8 cellular contexts compared by ENCODE assay signal in genomic region chr1:181134543-181135461, GRCh38. TPM values are rescaled to one million over a fixed set of nuclear protein-coding genes. Genes with fewer than 3 reads are reported as not detected.
DNase-seq lines count a peak whose midpoint lies in the region; ATAC-seq and TF ChIP-seq lines count a peak whose summit lies in the region.

No MANE protein-coding gene starts in this region.

- H3K4me3 ChIP-seq in CD8-positive, alpha-beta memory T cell (ENCODE audit: low read length) = no peak overlapping the region
- H3K4me3 ChIP-seq in Panc1 (ENCODE audit: low read depth in 2 of 2, low read length in 2 of 2) (no peak overlapping the region), breast epithelium (peak overlapping the region in 2 of 3 donors; percentile 16 to 47), upper lobe of right lung (peak overlapping the region; percentile 12)

- H3K27ac Mint-ChIP-seq in CD8-positive, alpha-beta memory T cell = peak overlapping the region; percentile 5 to 85 (median 54)

- DNase-seq in CD8-positive, alpha-beta memory T cell = no peak
- DNase-seq in Panc1 (ENCODE audit: low read depth, low spot score) (no peak), breast epithelium (ENCODE audit: low spot score in 2 of 2) (peak; percentile 65 to 86), medulla oblongata (ENCODE audit: extremely low spot score) (peak; percentile 40), upper lobe of right lung (peak; percentile 84), hepatic stellate cell (ENCODE audit: low spot score) (no peak)

- no peaks in the 10 kb centered on the region for H3K9me3 Mint-ChIP-seq in CD8-positive, alpha-beta memory T cell

- TF ChIP-seq POLR2A in breast epithelium (IDR thresholded peaks at IDR 0.05) = no peak

- no TSS peak for BruUV-seq in Panc1 (replicated peaks; lab: Mats Ljungman, UMichigan)

- CTCF ChIA-PET in CD8-positive, alpha-beta memory T cell (lab: Charles Lee) = interaction anchor here (0.8 to 2.3 kb wide), 3 partner anchors 9 to 29 kb away, joined by 3 to 9 read pairs (median 5); no protein-coding TSS in a partner anchor
- CTCF ChIA-PET in Panc1 (lab: Charles Lee) = interaction anchor here (0.6 to 1.3 kb wide), 5 partner anchors 26 to 214 kb away, joined by 3 to 5 read pairs (median 3); no protein-coding TSS in a partner anchor

- no peak for TF ChIP-seq CTCF in Panc1 (IDR thresholded peaks at IDR 0.05)
- no peak for TF ChIP-seq CTCF in breast epithelium (IDR thresholded peaks at IDR 0.05)
- TF ChIP-seq CTCF in upper lobe of right lung (IDR thresholded peaks at IDR 0.05) = no peak

- intact Hi-C loops in Panc1 (cut with micrococcal nuclease; ENCODE audit: unreplicated experiment) = no loop called here
- intact Hi-C loops in breast epithelium (cut with DNase I; ENCODE audit: low total_unique reads) = no loop called here
- intact Hi-C loops in upper lobe of right lung (cut with DNase I) = no loop called here

- in situ Hi-C loops in Panc1 (cut with HindIII; ENCODE audit: low pct_unique_long_range_greater_than_20kb, low sequenced_read_pairs) = no loop called here

- peak; percentile 36 for ATAC-seq in GM18909 (IDR thresholded peaks at IDR 0.05; ENCODE audit: poor library complexity, unreplicated experiment)
- peak; percentile 46 for ATAC-seq in HG03354 (IDR thresholded peaks at IDR 0.05; ENCODE audit: poor library complexity, severe bottlenecking, unreplicated experiment)
- 0 out of 2 replicates have a peak, but pooled peaks have one; percentile 22 for ATAC-seq in Panc1
- peak; percentile 77 for ATAC-seq in upper lobe of right lung

- POLR2A ChIA-PET in CD8-positive, alpha-beta memory T cell (lab: Charles Lee) = no interaction called here
- POLR2A ChIA-PET in Panc1 (lab: Charles Lee) = no interaction called here

- H3K27me3 ChIP-seq in CD8-positive, alpha-beta memory T cell (ENCODE audit: insufficient read depth, low read length, poor library complexity, severe bottlenecking) = no peaks in the 10 kb centered on the region
- no peaks in the 10 kb centered on the region for H3K27me3 ChIP-seq in Panc1 (ENCODE audit: control insufficient read depth, insufficient read depth, low read length)
- H3K27me3 ChIP-seq in breast epithelium = no peaks in the 10 kb centered on the region
- H3K27me3 ChIP-seq in upper lobe of right lung = no peaks in the 10 kb centered on the region

- H3K4me1 ChIP-seq in CD8-positive, alpha-beta memory T cell (ENCODE audit: insufficient read depth, low read length) = peaks cover 19% of the 10 kb centered on the region
- peaks cover 30% of the 10 kb centered on the region for H3K4me1 ChIP-seq in Panc1 (ENCODE audit: control insufficient read depth, insufficient read depth, low read length)
- peaks cover 5 to 20% of the 10 kb centered on the region in 2 donors for H3K4me1 ChIP-seq in breast epithelium
- peaks cover 42% of the 10 kb centered on the region for H3K4me1 ChIP-seq in upper lobe of right lung

- peaks cover 0 to 1% of the 10 kb centered on the region in 2 donors for H3K27me3 Mint-ChIP-seq in CD8-positive, alpha-beta memory T cell

- peak overlapping the region in 6 of 7 donors; percentile 35 to 82 (median 54) for H3K4me3 Mint-ChIP-seq in CD8-positive, alpha-beta memory T cell

- H3K9me3 ChIP-seq in CD8-positive, alpha-beta memory T cell (ENCODE audit: low read length) = no peaks in the 10 kb centered on the region
- H3K9me3 ChIP-seq in Panc1 (ENCODE audit: control insufficient read depth, insufficient read depth, low read depth, low read length) = no peaks in the 10 kb centered on the region
- no peaks in the 10 kb centered on the region for H3K9me3 ChIP-seq in breast epithelium
- H3K9me3 ChIP-seq in upper lobe of right lung = no peaks in the 10 kb centered on the region

- no peak overlapping the region for H3K27ac ChIP-seq in CD8-positive, alpha-beta memory T cell (ENCODE audit: low read depth, low read length)
- H3K27ac ChIP-seq in Panc1 (ENCODE audit: low read length) (peak overlapping the region; percentile 78), breast epithelium (peak overlapping the region; percentile 84 to 93), upper lobe of right lung (peak overlapping the region; percentile 79)

- H3K4me1 Mint-ChIP-seq in CD8-positive, alpha-beta memory T cell = peaks cover 25 to 39% (median 29%) of the 10 kb centered on the region in 3 donors

- H3K36me3 ChIP-seq in CD8-positive, alpha-beta memory T cell (ENCODE audit: insufficient read depth, low read length) = no peaks in the 10 kb centered on the region
- no peaks in the 10 kb centered on the region for H3K36me3 ChIP-seq in Panc1 (ENCODE audit: control insufficient read depth, insufficient read depth, low read length)
- no peaks in the 10 kb centered on the region for H3K36me3 ChIP-seq in breast epithelium
- no peaks in the 10 kb centered on the region for H3K36me3 ChIP-seq in upper lobe of right lung

- no peaks in the 10 kb centered on the region for H3K36me3 Mint-ChIP-seq in CD8-positive, alpha-beta memory T cell

RNA-seq across cellular contexts. Expression of gene IER5, which starts 46.3 kb away (rescaled TPM):
- 10 to 100 TPM; 52.3 to 57.2 TPM for total RNA-seq in CD8-positive, alpha-beta memory T cell
- 29.0 TPM for polyA plus RNA-seq in CD8-positive, alpha-beta memory T cell
- total RNA-seq in Panc1 (2021; ENCODE audit: unreplicated experiment) (20.4 TPM), breast epithelium (10 to 100 TPM in 2 of 3 donors, 1 to 10 TPM in 1; 6.9 to 19.7 (median 18.1) TPM), upper lobe of right lung (32.0 TPM)
- polyA plus RNA-seq in Panc1 (2012; ENCODE audit: insufficient read length) = 14.2 TPM

Comparison
In these comparisons a context has a peak if more than half of its experiments do, and no peak if none do; other contexts are left out.
1. DNase-seq: peak in breast epithelium (2 of 2), medulla oblongata (single experiment) and upper lobe of right lung (single experiment); none in CD8-positive, alpha-beta memory T cell (0 of 5), Panc1 (single experiment) and hepatic stellate cell (single experiment).
2. H3K4me3 ChIP-seq: peak in breast epithelium (2 of 3) and upper lobe of right lung (single experiment); none in CD8-positive, alpha-beta memory T cell (single experiment) and Panc1 (0 of 2).
3. ATAC-seq: peak in every context shown above with its lines; median percentile 77 in upper lobe of right lung; 46 in HG03354; 36 in GM18909; 22 in Panc1.